9 cellular contexts compared by ENCODE assay signal in genomic region chr5:172411423-172412111, GRCh38. TPM values are rescaled to one million over a fixed set of nuclear protein-coding genes. Genes with fewer than 3 reads are reported as not detected.
DNase-seq lines count a peak whose midpoint lies in the region; ATAC-seq and TF ChIP-seq lines count a peak whose summit lies in the region.
"Had no signal": no experiment of that assay in that cellular context is flagged by ENCODE, and none has a peak within 500 bp of the region (broad histone marks: within the 10 kb centered on the region; RNA-seq: fewer than 3 reads in every experiment).

No MANE protein-coding gene starts in this region.

- no peak overlapping the region for H3K9ac ChIP-seq in fibroblast of lung (ENCODE audit: insufficient read depth, low read length)

- no peak for TF ChIP-seq CTCF in CD14-positive monocyte (IDR thresholded peaks at IDR 0.05)
- TF ChIP-seq CTCF in RWPE2 (IDR thresholded peaks at IDR 0.05; ENCODE audit: poor library complexity, severe bottlenecking), result no peak
- TF ChIP-seq CTCF in fibroblast of lung (conservative IDR thresholded peaks at IDR 0.05 in 1 of 2, IDR thresholded peaks at IDR 0.05 in 1 of 2; ENCODE audit: low read depth in 1 of 2, low read length in 2 of 2), result no peak
- TF ChIP-seq CTCF in sigmoid colon (IDR thresholded peaks at IDR 0.05), result no peak
- no peak for TF ChIP-seq CTCF in omental fat pad (IDR thresholded peaks at IDR 0.05)
- no peak for TF ChIP-seq CTCF in spleen (IDR thresholded peaks at IDR 0.05 in 8 of 11, conservative IDR thresholded peaks at IDR 0.05 in 3 of 11)

- H3K4me1 ChIP-seq in RWPE2 (ENCODE audit: insufficient read depth, poor library complexity, severe bottlenecking) (peaks cover 42% of the 10 kb centered on the region), fibroblast of lung (ENCODE audit: control insufficient read depth, extremely low read depth, insufficient read depth, low read length) (peaks cover 42% of the 10 kb centered on the region), sigmoid colon (peaks cover 2 to 71% (median 68%) of the 10 kb centered on the region in 4 donors), spleen (peaks cover 0 to 55% (median 15%) of the 10 kb centered on the region in 6 donors)

- no peak overlapping the region for H3K4me3 ChIP-seq in RWPE2 (ENCODE audit: severe bottlenecking)
- H3K4me3 ChIP-seq in fibroblast of lung (replicated peaks in 1 of 4; ENCODE audit: control extremely low read depth in 1 of 4, insufficient read depth in 1 of 4, low read depth in 3 of 4, low read length in 4 of 4), result no peak overlapping the region
- no peak overlapping the region for H3K4me3 ChIP-seq in sigmoid colon
- no peak overlapping the region for H3K4me3 ChIP-seq in spleen

- H3K4me2 ChIP-seq in fibroblast of lung (ENCODE audit: extremely low read depth, insufficient read depth, low read length), result no peak overlapping the region

- TF ChIP-seq POLR2A in sigmoid colon (IDR thresholded peaks at IDR 0.05), result no peak
- TF ChIP-seq POLR2A in spleen (IDR thresholded peaks at IDR 0.05), result no peak

- H3K36me3 ChIP-seq in RWPE2 (ENCODE audit: low read depth) (peaks cover 12% of the 10 kb centered on the region), fibroblast of lung (ENCODE audit: control insufficient read depth, insufficient read depth, low read length) (no peaks in the 10 kb centered on the region), sigmoid colon (no peaks in the 10 kb centered on the region), spleen (no peaks in the 10 kb centered on the region)

- peaks cover 1 to 17% of the 10 kb centered on the region in 2 donors for H3K36me3 Mint-ChIP-seq in CD14-positive monocyte

- H3K27me3 Mint-ChIP-seq in CD14-positive monocyte (ENCODE audit: low read depth in 3 of 3), result peaks cover 14 to 15% (median 15%) of the 10 kb centered on the region in 3 donors

- H3K9me3 Mint-ChIP-seq in CD14-positive monocyte, result peaks cover 0 to 6% (median 0%) of the 10 kb centered on the region in 7 donors

- no peak overlapping the region for H2AFZ ChIP-seq in fibroblast of lung (ENCODE audit: low read length)

- H3K27ac ChIP-seq in RWPE2 (ENCODE audit: poor library complexity, severe bottlenecking), result peak overlapping the region; percentile 58
- H3K27ac ChIP-seq in fibroblast of lung (ENCODE audit: insufficient read depth, low read length), result peak overlapping the region; percentile 76
- peak overlapping the region; percentile 79 to 96 (median 86) for H3K27ac ChIP-seq in sigmoid colon
- H3K27ac ChIP-seq in spleen, result peak overlapping the region in 4 of 8 donors; percentile 36 to 81 (median 80)

- DNase-seq in CD14-positive monocyte (ENCODE audit: low spot score) (no peak), RWPE2 (ENCODE audit: low spot score) (no peak), fibroblast of lung (ENCODE audit: low read depth in 2 of 2) (peak; percentile 50 to 88), sigmoid colon (no peak), omental fat pad (ENCODE audit: low spot score) (no peak), spleen (no peak)
- DNase-seq: kidney had no signal

- intact Hi-C loops in CD14-positive monocyte (cut with micrococcal nuclease) (loop anchor here in 1 of 2 donors (5.0 kb wide), 1 partner anchor 49 kb away; no protein-coding TSS in a partner anchor), sigmoid colon (cut with DNase I) (loop anchor here (2.0 kb wide), 1 partner anchor 41 kb away; no protein-coding TSS in a partner anchor), spleen (cut with DNase I; ENCODE audit: low total_unique reads) (no loop called here)

- H3K27ac Mint-ChIP-seq in CD14-positive monocyte, result peak overlapping the region; percentile 95 to 99 (median 97)

- 58 to 86% methylated on average over 7 of the region's 7 CpGs for WGBS in sigmoid colon, 2 donors
- 54 to 83% (median 70%) methylated on average over 7 of the region's 7 CpGs for WGBS in spleen, 5 donors

- H3K4me3 Mint-ChIP-seq in CD14-positive monocyte, result peak overlapping the region in 1 of 2 donors; percentile 48

- H3K27me3 ChIP-seq in RWPE2 (ENCODE audit: insufficient read depth, poor library complexity, severe bottlenecking) (no peaks in the 10 kb centered on the region), fibroblast of lung (ENCODE audit: control insufficient read depth, insufficient read depth, low read length) (no peaks in the 10 kb centered on the region), sigmoid colon (no peaks in the 10 kb centered on the region), spleen (replicated peaks in 1 of 7) (no peaks in the 10 kb centered on the region)

- H3K4me1 Mint-ChIP-seq in CD14-positive monocyte, result peaks cover 60% of the 10 kb centered on the region

- ATAC-seq in RWPE2 (ENCODE audit: low read depth), result no peak
- no peak for ATAC-seq in HG03108 (IDR thresholded peaks at IDR 0.05; ENCODE audit: unreplicated experiment)
- no peak for ATAC-seq in GM21360 (IDR thresholded peaks at IDR 0.05; ENCODE audit: unreplicated experiment)
- ATAC-seq in omental fat pad (ENCODE audit: low FRiP score), result no peak

- H4K20me1 ChIP-seq in fibroblast of lung (ENCODE audit: control insufficient read depth, extremely low read depth, insufficient read depth, low read length), result no peaks in the 10 kb centered on the region

- H3K79me2 ChIP-seq in fibroblast of lung (ENCODE audit: control insufficient read depth, insufficient read depth, low read length), result no peaks in the 10 kb centered on the region

- TF ChIP-seq EP300 in sigmoid colon (IDR thresholded peaks at IDR 0.05), result no peak

- no peaks in the 10 kb centered on the region for H3K9me3 ChIP-seq in RWPE2 (ENCODE audit: severe bottlenecking)
- no peaks in the 10 kb centered on the region for H3K9me3 ChIP-seq in fibroblast of lung (ENCODE audit: control insufficient read depth, insufficient read depth, low read depth, low read length)
- no peaks in the 10 kb centered on the region for H3K9me3 ChIP-seq in sigmoid colon
- no peaks in the 10 kb centered on the region for H3K9me3 ChIP-seq in spleen

RNA-seq across cellular contexts. Expression of gene SH3PXD2B, which starts 42.8 kb away (rescaled TPM):
- polyA plus RNA-seq in CD14-positive monocyte (under 1 TPM; 0.19 to 0.31 TPM), fibroblast of lung (12.6 and 23.0 TPM in 2 replicates), sigmoid colon (1 to 10 TPM; 3.6 to 9.2 (median 3.9) TPM), spleen (1 to 10 TPM; 2.0 to 2.7 (median 2.4) TPM)
- total RNA-seq in fibroblast of lung (21.1 and 23.9 TPM in 2 replicates), sigmoid colon (10 to 100 TPM; 19.3 to 45.7 (median 20.9) TPM), omental fat pad (10 to 100 TPM; 29.3 to 47.1 (median 44.3) TPM), spleen (10 to 100 TPM in 5 of 7 donors, 1 to 10 TPM in 2; 5.2 to 31.8 (median 19.8) TPM)
- 14.4 and 25.4 TPM in 2 replicates for polyA plus RNA-seq in fibroblast of lung (2012)
- 25.3 and 47.1 TPM in 2 replicates for polyA minus RNA-seq in fibroblast of lung (ENCODE audit: low replicate concordance)

Comparison
In these comparisons a context has a peak if more than half of its experiments do, and no peak if none do; other contexts are left out.
1. DNase-seq: peak in fibroblast of lung (2 of 2); none in CD14-positive monocyte (single experiment), RWPE2 (single experiment), sigmoid colon (single experiment), omental fat pad (single experiment) and spleen (single experiment).